26 cellular contexts compared by ENCODE assay signal in genomic region chr5:137084016-137084415, GRCh38.
"Had no signal": no experiment of that assay in that cellular context is flagged by ENCODE, and none has a peak within 500 bp of the region (broad histone marks: within the 10 kb centered on the region; RNA-seq: fewer than 3 reads in every experiment).

No MANE protein-coding gene starts in this region.

- H3K27me3 ChIP-seq: cardiac muscle cell, SJCRH30 had no signal

- H3K27ac ChIP-seq: cardiac muscle cell, SJCRH30, SK-N-MC had no signal

- ATAC-seq: activated CD8-positive, alpha-beta T cell treated with anti-CD3 and anti-CD28 coated beads for 36 hours; activated naive CD4-positive, alpha-beta T cell treated with anti-CD3 and anti-CD28 coated beads, Interleukin-2, amount 50 U/mL, for 72 hours; activated naive CD8-positive, alpha-beta T cell treated with anti-CD3 and anti-CD28 coated beads, Interleukin-2, amount 50 U/mL, for 24 hours; K562; Panc1 had no signal

- DNase-seq: activated CD4-positive, alpha-beta T cell treated with anti-CD3 and anti-CD28 coated beads, Interleukin-2, amount 10 ng/mL, durations not matched to agents 24 days and 14 days; activated CD4-positive, alpha-beta T cell treated with anti-CD3 and anti-CD28 coated beads, Interleukin-2, amount 50 U/mL, for 4 hours; activated CD8-positive, alpha-beta T cell treated with anti-CD3 and anti-CD28 coated beads for 36 hours; activated gamma-delta T cell treated with Interleukin-2 at 50 U/mL for 16 hours; activated naive CD4-positive, alpha-beta T cell treated with anti-CD3 and anti-CD28 coated beads for 36 hours; activated naive CD8-positive, alpha-beta T cell treated with anti-CD3 and anti-CD28 coated beads, Interleukin-2, amount 50 U/mL, for 24 hours; activated T-cell treated with anti-CD3 and anti-CD28 coated beads, Interleukin-2, amount 50 U/mL, for 24 hours; aorta; NCI-H1048; NCI-H1105 treated with DMSO at 0.1 percent for 48 hours; NCI-H1436; NCI-H1694; NCI-H1930; NCI-H2081 treated with DMSO at 0.1 percent for 48 hours; NCI-H226; NCI-H446 treated with DMSO at 0.1 percent for 48 hours; NCI-H524; NCI-H69; SHP77; SJCRH30; T1000 had no signal

- FAIRE-seq: K562 had no signal

- H3K36me3 ChIP-seq: cardiac muscle cell, SJCRH30 had no signal

- H3K9me3 ChIP-seq: SJCRH30 had no signal

- H3K4me3 ChIP-seq: cardiac muscle cell, K562, SJCRH30, SK-N-MC had no signal
